1 cellular context compared by ENCODE assay signal in genomic region chr6:170365581-170365980, GRCh38.
TF ChIP-seq lines count a peak whose summit lies in the region.

No MANE protein-coding gene starts in this region.

TF ChIP-seq in WTC11, 78 proteins besides CTCF, POLR2A, EP300 and RAD21 (continued from another document):
- no peak for TF ChIP-seq USF1 (CRISPR knock-in tag; IDR thresholded peaks at IDR 0.05)
- no peak for TF ChIP-seq STAT6 (CRISPR knock-in tag; conservative IDR thresholded peaks at IDR 0.05; ENCODE audit: low read depth)
